11 cellular contexts compared by ENCODE assay signal in the genomic region with DNA sequence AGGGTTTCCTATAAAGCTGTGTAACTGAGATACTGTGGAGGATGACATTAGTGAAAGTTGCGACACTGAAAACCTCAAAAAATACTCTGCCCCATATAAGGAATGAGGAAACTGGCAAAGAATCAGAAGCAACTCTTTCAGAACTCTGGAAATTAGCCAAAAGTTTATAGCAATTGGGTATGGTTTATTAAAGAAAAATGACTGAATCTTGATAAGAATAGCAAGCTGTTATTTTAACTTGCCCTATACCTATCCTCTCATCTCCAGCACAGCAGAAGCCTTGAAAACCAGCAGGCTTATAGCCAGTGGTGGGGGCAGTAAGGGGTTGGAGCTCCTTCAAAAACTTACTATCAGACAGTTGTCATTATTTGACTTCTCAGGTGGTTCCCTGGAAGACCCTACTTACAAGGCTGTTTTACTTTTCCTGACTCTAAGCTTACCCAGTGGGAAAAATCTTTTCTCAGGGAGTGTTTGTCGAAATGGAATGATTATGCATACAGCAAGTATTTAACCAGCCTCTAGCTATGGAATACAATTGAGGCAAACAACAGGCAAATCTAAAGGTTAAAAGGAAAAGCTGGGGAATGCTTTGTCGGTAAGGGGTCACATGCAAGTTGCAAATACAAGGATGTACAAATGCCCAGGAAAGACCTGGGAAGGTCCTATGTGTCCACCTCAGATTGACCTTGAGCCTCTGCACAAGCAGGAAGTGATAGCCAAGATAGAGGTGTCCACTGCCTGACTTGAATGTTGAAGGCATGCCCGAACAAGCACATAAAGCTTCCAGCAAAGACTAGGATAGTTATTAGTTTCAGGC. TPM values are rescaled to one million over a fixed set of nuclear protein-coding genes. Genes with fewer than 3 reads are reported as not detected.
DNase-seq lines count a peak whose midpoint lies in the region; ATAC-seq and TF ChIP-seq lines count a peak whose summit lies in the region.
"Had no signal": no experiment of that assay in that cellular context is flagged by ENCODE, and none has a peak within 500 bp of the region (broad histone marks: within the 10 kb centered on the region; RNA-seq: fewer than 3 reads in every experiment).

No MANE protein-coding gene starts in this region.

- ATAC-seq in body of pancreas (peak; percentile 21), HG03159 (IDR thresholded peaks at IDR 0.05; ENCODE audit: unreplicated experiment) (no peak), GM21447 (IDR thresholded peaks at IDR 0.05; ENCODE audit: unreplicated experiment) (no peak)

- WGBS in body of pancreas, 2 donors, result 55 to 65% methylated on average over 4 of the region's 4 CpGs
- 62 to 73% methylated on average over 4 of the region's 4 CpGs for WGBS in testis, 2 donors

- H3K9me3 ChIP-seq in HUES6 (ENCODE audit: control insufficient read depth, insufficient read depth, low read depth, low read length) (peaks cover 39% of the 10 kb centered on the region), body of pancreas (peaks cover 0 to 12% (median 0%) of the 10 kb centered on the region in 3 donors), testis (no peaks in the 10 kb centered on the region)

- 0 out of 2 replicates have a peak, but pooled peaks cover 6% of the 10 kb centered on the region for H3K4me1 ChIP-seq in HUES6 (ENCODE audit: control insufficient read depth, insufficient read depth, low read length)
- peaks cover 16% of the 10 kb centered on the region for H3K4me1 ChIP-seq in body of pancreas
- no peaks in the 10 kb centered on the region for H3K4me1 ChIP-seq in testis

- DNase-seq in AG08395 (ENCODE audit: low spot score) (peak; percentile 12), body of pancreas (no peak), hepatic stellate cell (ENCODE audit: low spot score) (peak; percentile 4), testis (no peak), NCI-H1092 (lab: John Stamatoyannopoulos, UW) (no peak)
- DNase-seq: effector CD4-positive, alpha-beta T cell; NCI-H2081; ovary had no signal

- H3K27ac ChIP-seq in HUES6 (ENCODE audit: low read depth, low read length), result 0 out of 2 replicates have a peak overlapping the region, but pooled peaks have one; percentile 37
- peak overlapping the region in 2 of 4 donors; percentile 5 to 49 for H3K27ac ChIP-seq in body of pancreas
- no peak overlapping the region for H3K27ac ChIP-seq in testis
- H3K27ac ChIP-seq: ovary had no signal

- no peak overlapping the region for H3K9ac ChIP-seq in HUES6 (ENCODE audit: low read length)

- no peaks in the 10 kb centered on the region for H3K27me3 ChIP-seq in HUES6 (ENCODE audit: control insufficient read depth, insufficient read depth, low read length)
- H3K27me3 ChIP-seq in body of pancreas, result no peaks in the 10 kb centered on the region
- H3K27me3 ChIP-seq in testis, result no peaks in the 10 kb centered on the region
- H3K27me3 ChIP-seq: ovary had no signal

- no peak for TF ChIP-seq CTCF in body of pancreas (IDR thresholded peaks at IDR 0.05)
- TF ChIP-seq CTCF in testis (IDR thresholded peaks at IDR 0.05), result no peak

- no peak overlapping the region for H3K4me3 ChIP-seq in HUES6 (ENCODE audit: low read depth, low read length)
- H3K4me3 ChIP-seq in body of pancreas, result no peak overlapping the region
- H3K4me3 ChIP-seq in testis, result no peak overlapping the region
- H3K4me3 ChIP-seq: ovary had no signal

- TF ChIP-seq POLR2A in body of pancreas (IDR thresholded peaks at IDR 0.05), result no peak
- no peak for TF ChIP-seq POLR2A in testis (IDR thresholded peaks at IDR 0.05)

- intact Hi-C loops in body of pancreas (cut with DNase I), result no loop called here
- intact Hi-C loops in testis (cut with DNase I; ENCODE audit: low total_unique reads), result no loop called here

- H3K36me3 ChIP-seq in HUES6 (ENCODE audit: control insufficient read depth, insufficient read depth, low read length) (peaks cover 62% of the 10 kb centered on the region), body of pancreas (replicated peaks in 1 of 2; ENCODE audit: insufficient read depth in 1 of 2, low read depth in 2 of 2) (peaks cover 0 to 3% of the 10 kb centered on the region in 2 donors), testis (ENCODE audit: low read depth, missing control alignments) (no peaks in the 10 kb centered on the region)
- H3K36me3 ChIP-seq: ovary had no signal

RNA-seq across cellular contexts. Expression of a gene that starts 21.0 kb away (rescaled TPM):
- total RNA-seq in body of pancreas (1 to 10 TPM; 1.6 to 4.6 TPM), testis (1 to 10 TPM; 2.8 to 5.0 TPM)
- 2.8 TPM for polyA plus RNA-seq in testis (ENCODE audit: insufficient read depth, low read depth, low replicate concordance)

RNA-seq across cellular contexts. Expression of a gene that starts 59.0 kb away (rescaled TPM):
- 10 to 100 TPM; 10.2 to 19.5 TPM for total RNA-seq in body of pancreas
- total RNA-seq in testis, result 10 to 100 TPM; 50.0 to 52.7 TPM
- polyA plus RNA-seq in testis (ENCODE audit: insufficient read depth, low read depth, low replicate concordance), result 16.3 TPM

Comparison
In these comparisons a context has a peak if more than half of its experiments do, and no peak if none do; other contexts are left out.
1. DNase-seq: peak in AG08395 (single experiment) and hepatic stellate cell (single experiment); none in body of pancreas (0 of 4), testis (single experiment) and NCI-H1092 (single experiment).